Comparison of ENCODE assay signal across 1 cellular context in genomic region chr2:216634317-216635148, GRCh38.
TF ChIP-seq lines count a peak whose summit lies in the region.

No MANE protein-coding gene starts in this region.

TF ChIP-seq in HepG2, 621 proteins besides CTCF, POLR2A, EP300 and RAD21:
- TF ChIP-seq CREBL2 (CRISPR knock-in tag; IDR thresholded peaks at IDR 0.05; ENCODE audit: borderline replicate concordance): no peak
- no peak for TF ChIP-seq RBAK (CRISPR knock-in tag; IDR thresholded peaks at IDR 0.05)
- no peak for TF ChIP-seq SP4 (CRISPR knock-in tag; IDR thresholded peaks at IDR 0.05)
- no peak for TF ChIP-seq ZBTB1 (CRISPR knock-in tag; IDR thresholded peaks at IDR 0.05; ENCODE audit: borderline replicate concordance)
- TF ChIP-seq CERS6 (CRISPR knock-in tag; IDR thresholded peaks at IDR 0.05): no peak
- TF ChIP-seq NR0B2 (CRISPR knock-in tag; IDR thresholded peaks at IDR 0.05): no peak
- TF ChIP-seq SOX5 (CRISPR knock-in tag; IDR thresholded peaks at IDR 0.05; ENCODE audit: borderline replicate concordance): no peak
- TF ChIP-seq ZNF282 (IDR thresholded peaks at IDR 0.05; ENCODE audit: partially characterized antibody): no peak
- no peak for TF ChIP-seq ZNF274 (CRISPR knock-in tag; IDR thresholded peaks at IDR 0.05)
- TF ChIP-seq HNRNPK (IDR thresholded peaks at IDR 0.05; ENCODE audit: low read depth, low read length, poor library complexity, severe bottlenecking): no peak
- TF ChIP-seq EZH2 (conservative IDR thresholded peaks at IDR 0.05; ENCODE audit: low read depth, low read length): peak; percentile 5
- TF ChIP-seq ZNF501 (CRISPR knock-in tag; IDR thresholded peaks at IDR 0.05): 0 out of 2 replicates have a peak, but pooled peaks have one; percentile 5
- TF ChIP-seq HNF1B (CRISPR knock-in tag; IDR thresholded peaks at IDR 0.05): 0 out of 2 replicates have a peak, but pooled peaks have one; percentile 4
- TF ChIP-seq ZNF513 (CRISPR knock-in tag; conservative IDR thresholded peaks at IDR 0.05): no peak
- no peak for TF ChIP-seq FOXP4 (CRISPR knock-in tag; IDR thresholded peaks at IDR 0.05)
- 0 out of 2 replicates have a peak, but pooled peaks have one; percentile 20 for TF ChIP-seq ZNF138 (CRISPR knock-in tag; IDR thresholded peaks at IDR 0.05; ENCODE audit: low read depth)
- no peak for TF ChIP-seq KAT7 (CRISPR knock-in tag; IDR thresholded peaks at IDR 0.05; ENCODE audit: borderline replicate concordance)
- no peak for TF ChIP-seq ZSCAN29 (CRISPR knock-in tag; conservative IDR thresholded peaks at IDR 0.05)
- no peak for TF ChIP-seq TCF12 (IDR thresholded peaks at IDR 0.05)
- no peak for TF ChIP-seq TCF12 (CRISPR knock-in tag; IDR thresholded peaks at IDR 0.05)
- no peak for TF ChIP-seq IRF1 (CRISPR knock-in tag; IDR thresholded peaks at IDR 0.05; ENCODE audit: low read depth)
